9 cellular contexts compared by ENCODE assay signal in the genomic region with DNA sequence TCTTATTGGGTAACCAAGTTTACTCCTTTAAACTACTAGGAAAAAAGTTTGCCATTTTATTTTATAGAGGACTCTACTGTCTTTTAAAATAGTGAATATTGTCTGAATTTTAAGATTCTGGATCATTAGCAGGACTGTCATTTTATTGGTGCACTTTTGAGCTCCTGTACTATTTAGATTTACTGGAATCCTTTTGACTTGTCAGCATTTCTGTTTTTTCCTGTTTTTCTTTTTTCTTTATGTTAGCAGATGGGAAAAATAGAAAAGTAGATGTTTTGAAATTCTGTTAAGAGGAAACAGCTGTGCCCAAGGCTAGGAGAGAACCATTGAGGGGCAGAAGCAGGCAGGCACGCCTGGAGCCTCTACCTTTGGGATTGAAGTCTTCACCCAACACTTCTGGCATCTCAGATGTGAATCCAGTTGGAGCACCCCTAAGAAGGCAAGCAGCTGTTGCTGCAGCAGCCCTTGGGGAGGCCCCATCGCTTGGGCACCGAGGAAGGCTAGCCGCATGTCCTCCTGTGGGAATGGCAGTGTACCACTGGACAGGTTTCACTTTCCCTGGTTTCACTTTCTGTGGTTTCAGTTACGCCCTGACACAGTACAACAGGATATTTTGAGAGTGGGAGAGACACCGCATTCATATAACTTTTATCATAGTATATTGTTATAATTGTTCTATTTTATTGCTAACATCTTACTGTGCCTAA. TPM values are rescaled to one million over a fixed set of nuclear protein-coding genes. Genes with fewer than 3 reads are reported as not detected.
DNase-seq lines count a peak whose midpoint lies in the region; ATAC-seq and TF ChIP-seq lines count a peak whose summit lies in the region.
"Had no signal": no experiment of that assay in that cellular context is flagged by ENCODE, and none has a peak within 500 bp of the region (broad histone marks: within the 10 kb centered on the region; RNA-seq: fewer than 3 reads in every experiment).

No MANE protein-coding gene starts in this region.

- CTCF ChIA-PET in BJ (lab: Yijun Ruan, JAX) (no interaction called here), PC-3 (lab: Charles Lee) (no interaction called here)

- TF ChIP-seq EP300 in gastroesophageal sphincter (IDR thresholded peaks at IDR 0.05) = no peak

- no peak overlapping the region for H3K4me2 ChIP-seq in PC-3 (ENCODE audit: low read length)

- H3K9ac ChIP-seq in PC-3 (ENCODE audit: low read length) = no peak overlapping the region

- no peaks in the 10 kb centered on the region for H3K27me3 Mint-ChIP-seq in osteocyte (ENCODE audit: unreplicated experiment)

- no peaks in the 10 kb centered on the region for H3K4me1 ChIP-seq in SJSA1 (replicated peaks)
- H3K4me1 ChIP-seq in gastroesophageal sphincter = peaks cover 0 to 69% (median 7%) of the 10 kb centered on the region in 3 donors
- no peaks in the 10 kb centered on the region for H3K4me1 ChIP-seq in PC-3 (ENCODE audit: insufficient read depth, low read length)

- H3K4me3 ChIP-seq in BJ (ENCODE audit: low read depth, low read length) (peak overlapping the region; percentile 32), SJSA1 (peak overlapping the region; percentile 24), gastroesophageal sphincter (peak overlapping the region; percentile 30), brain microvascular endothelial cell (ENCODE audit: low read depth, low read length) (no peak overlapping the region), PC-3 (ENCODE audit: low read length) (no peak overlapping the region)

- no peak overlapping the region for H2AFZ ChIP-seq in PC-3 (ENCODE audit: low read length)

- H4K20me1 ChIP-seq in PC-3 (ENCODE audit: low read length) = no peaks in the 10 kb centered on the region

- peak overlapping the region; percentile 32 for H3K4me3 Mint-ChIP-seq in osteocyte (ENCODE audit: unreplicated experiment)

- H3K4me1 Mint-ChIP-seq in osteocyte (ENCODE audit: unreplicated experiment) = peaks cover 23% of the 10 kb centered on the region

- intact Hi-C loops in PC-3 (cut with micrococcal nuclease) = no loop called here

- no peaks in the 10 kb centered on the region for H3K79me2 ChIP-seq in PC-3 (ENCODE audit: low read length)

- H3K27ac Mint-ChIP-seq in osteocyte (ENCODE audit: unreplicated experiment) = peak overlapping the region; percentile 39

- H3K9me3 ChIP-seq in SJSA1 (replicated peaks) = no peaks in the 10 kb centered on the region
- no peaks in the 10 kb centered on the region for H3K9me3 ChIP-seq in gastroesophageal sphincter
- no peaks in the 10 kb centered on the region for H3K9me3 ChIP-seq in PC-3 (ENCODE audit: low read length)

- no peaks in the 10 kb centered on the region for H3F3A ChIP-seq in PC-3 (ENCODE audit: low read length, unreplicated experiment)

- peak; percentile 70 for ATAC-seq in gastroesophageal sphincter
- ATAC-seq in PC-3 = no peak
- ATAC-seq in HG02759 (IDR thresholded peaks at IDR 0.05; ENCODE audit: unreplicated experiment) = no peak

- H3K9me2 ChIP-seq in PC-3 (replicated peaks; ENCODE audit: low read length) = no peaks in the 10 kb centered on the region

- POLR2A ChIA-PET in BJ (lab: Charles Lee) = no interaction called here
- POLR2A ChIA-PET in PC-3 (lab: Charles Lee; ENCODE audit: unreplicated experiment) = no interaction called here

- no TSS peak for BruUV-seq in PC-3 (replicated peaks; lab: Mats Ljungman, UMichigan)

- H3K9me3 Mint-ChIP-seq in osteocyte (ENCODE audit: unreplicated experiment) = no peaks in the 10 kb centered on the region

- in situ Hi-C loops in brain microvascular endothelial cell (cut with HindIII; ENCODE audit: low pct_ligation_motif_present, low sequenced_read_pairs) = no loop called here

- H3K36me3 Mint-ChIP-seq in osteocyte (ENCODE audit: unreplicated experiment) = no peaks in the 10 kb centered on the region

- DNase-seq in BJ (ENCODE audit: low read depth) = peak; percentile 13
- DNase-seq in SJSA1 (ENCODE audit: low read depth in 1 of 2, low spot score in 2 of 2) = peak in 1 of 2 experiments; percentile 41
- DNase-seq in osteocyte (ENCODE audit: extremely low spot score, unreplicated experiment) = no peak
- DNase-seq in SHP77 (lab: John Stamatoyannopoulos, UW) = no peak
- DNase-seq in brain microvascular endothelial cell = no peak
- no peak for DNase-seq in PC-3
- DNase-seq: COR-L47 had no signal

- H3K27ac ChIP-seq in SJSA1 (no peak overlapping the region), gastroesophageal sphincter (peak overlapping the region in 3 of 4 donors; percentile 6 to 63 (median 53)), brain microvascular endothelial cell (no peak overlapping the region), PC-3 (ENCODE audit: low read length) (no peak overlapping the region)

- 30 to 45% methylated on average over 3 to 6 of the region's 6 CpGs for WGBS in gastroesophageal sphincter (ENCODE audit: low coverage in 1 of 2), 2 donors

- H3K27me3 ChIP-seq in BJ (ENCODE audit: control insufficient read depth, insufficient read depth, low read length) (no peaks in the 10 kb centered on the region), SJSA1 (replicated peaks) (no peaks in the 10 kb centered on the region), gastroesophageal sphincter (no peaks in the 10 kb centered on the region), brain microvascular endothelial cell (replicated peaks) (no peaks in the 10 kb centered on the region), PC-3 (ENCODE audit: low read length) (no peaks in the 10 kb centered on the region)

- TF ChIP-seq POLR2A in gastroesophageal sphincter (IDR thresholded peaks at IDR 0.05) = no peak

- TF ChIP-seq CTCF in BJ (IDR thresholded peaks at IDR 0.05; ENCODE audit: insufficient read depth, low read depth, low read length) = no peak
- TF ChIP-seq CTCF in gastroesophageal sphincter (IDR thresholded peaks at IDR 0.05) = no peak
- TF ChIP-seq CTCF in osteocyte (IDR thresholded peaks at IDR 0.05) = no peak
- TF ChIP-seq CTCF in brain microvascular endothelial cell (IDR thresholded peaks at IDR 0.05; ENCODE audit: low read depth, low read length, missing control alignments) = no peak
- no peak for TF ChIP-seq CTCF in PC-3 (conservative IDR thresholded peaks at IDR 0.05; ENCODE audit: low read depth, low read length)

- H3K36me3 ChIP-seq in BJ (ENCODE audit: control insufficient read depth, insufficient read depth, low read length) = no peaks in the 10 kb centered on the region
- H3K36me3 ChIP-seq in SJSA1 = peaks cover 9% of the 10 kb centered on the region; the same call in 1 of the 2 replicates
- no peaks in the 10 kb centered on the region for H3K36me3 ChIP-seq in gastroesophageal sphincter
- no peaks in the 10 kb centered on the region for H3K36me3 ChIP-seq in brain microvascular endothelial cell (replicated peaks)
- H3K36me3 ChIP-seq in PC-3 (ENCODE audit: low read depth, low read length) = no peaks in the 10 kb centered on the region

RNA-seq across cellular contexts. Expression of a gene that starts 11.5 kb away (rescaled TPM):
- polyA plus RNA-seq in BJ (2011; rRNA removed) = 9.7 and 17.4 TPM in 2 replicates
- polyA minus RNA-seq in BJ (2011; rRNA and poly(A)+ RNA removed) = 11.5 and 11.6 TPM in 2 replicates
- total RNA-seq in SJSA1 (2014; rRNA removed; shearing (Covaris generic)) = 16.6 and 21.4 TPM in 2 replicates
- total RNA-seq in gastroesophageal sphincter (10 to 100 TPM; 36.5 to 49.7 (median 43.5) TPM), osteocyte (26.5 and 32.5 TPM in 2 replicates), PC-3 (2014; rRNA removed) (1.3 and 4.9 TPM in 2 replicates)

RNA-seq across cellular contexts. Expression of a gene that starts 46.7 kb away (rescaled TPM):
- polyA plus RNA-seq in BJ (2011; rRNA removed) = 172 and 174 TPM in 2 replicates
- 40.0 and 41.8 TPM in 2 replicates for polyA minus RNA-seq in BJ (2011; rRNA and poly(A)+ RNA removed)
- 1.7 and 2.3 TPM in 2 replicates for total RNA-seq in SJSA1 (2014; rRNA removed; shearing (Covaris generic))
- total RNA-seq in gastroesophageal sphincter (100 to 1,000 TPM in 3 of 4 donors, 10 to 100 TPM in 1; 49.3 to 205 (median 137) TPM), osteocyte (not detected in 2 replicates), PC-3 (2014; rRNA removed) (not detected in 2 replicates)

Comparison
In these comparisons a context has a peak if more than half of its experiments do, and no peak if none do; other contexts are left out.
1. H3K4me3 ChIP-seq: peak in BJ (single experiment), SJSA1 (single experiment) and gastroesophageal sphincter (2 of 2); none in brain microvascular endothelial cell (single experiment) and PC-3 (single experiment).
2. H3K27ac ChIP-seq: peak in gastroesophageal sphincter (3 of 4); none in SJSA1 (single experiment), brain microvascular endothelial cell (single experiment) and PC-3 (single experiment).
3. RNA of a gene that starts 46.7 kb away (total RNA-seq): 49.3 to 205 TPM in gastroesophageal sphincter; 1.7 to 2.3 TPM in SJSA1, not detected in osteocyte and not detected in PC-3; every median in the first group is over 10 times any median in the second.